13 cellular contexts compared by ENCODE assay signal in genomic region chr20:6718660-6719059, GRCh38. TPM values are rescaled to one million over a fixed set of nuclear protein-coding genes. Genes with fewer than 3 reads are reported as not detected.
DNase-seq lines count a peak whose midpoint lies in the region; ATAC-seq, FAIRE-seq and TF ChIP-seq lines count a peak whose summit lies in the region.
"Had no signal": no experiment of that assay in that cellular context is flagged by ENCODE, and none has a peak within 500 bp of the region (broad histone marks: within the 10 kb centered on the region; RNA-seq: fewer than 3 reads in every experiment).

No MANE protein-coding gene starts in this region.

- ATAC-seq in HG02798 (IDR thresholded peaks at IDR 0.05; ENCODE audit: poor library complexity, unreplicated experiment) (no peak), HG03025 (IDR thresholded peaks at IDR 0.05; ENCODE audit: low FRiP score, unreplicated experiment) (no peak)

- H3K4me3 ChIP-seq in bronchial epithelial cell (ENCODE audit: low read depth, low read length) = no peak overlapping the region
- H3K4me3 ChIP-seq: esophagus muscularis mucosa had no signal

- H3K27me3 ChIP-seq in bronchial epithelial cell (ENCODE audit: control insufficient read depth, insufficient read depth, low read length) = no peaks in the 10 kb centered on the region
- H3K27me3 ChIP-seq: esophagus muscularis mucosa had no signal

- peak; percentile 76 for FAIRE-seq in bronchial epithelial cell (lab: Jason Lieb, UNC)
- no peak for FAIRE-seq in HTR-8/SVneo (lab: Jason Lieb, UNC)
- FAIRE-seq: H54, urothelium cell line had no signal

- H3K36me3 ChIP-seq in bronchial epithelial cell (ENCODE audit: control insufficient read depth, insufficient read depth, low read length) = no peaks in the 10 kb centered on the region
- H3K36me3 ChIP-seq: esophagus muscularis mucosa had no signal

- in situ Hi-C loops in Caki2 (cut with HindIII; ENCODE audit: low pct_unique_long_range_greater_than_20kb, low sequenced_read_pairs) = no loop called here

- peak; percentile 88 for DNase-seq in Caki2 (ENCODE audit: low read depth)
- DNase-seq in NCI-H460 (ENCODE audit: extremely low read depth, low read depth) = peak; percentile 16
- peak; percentile 88 for DNase-seq in bronchial epithelial cell (ENCODE audit: low read depth)
- peak; percentile 98 for DNase-seq in kidney tubule cell (ENCODE audit: low spot score)
- no peak for DNase-seq in DMS114 treated with DMSO at 0.1 percent for 48 hours (lab: John Stamatoyannopoulos, UW; ENCODE audit: unreplicated experiment)
- no peak for DNase-seq in HTR-8/SVneo (ENCODE audit: insufficient read length, low spot score)
- DNase-seq: activated naive CD4-positive, alpha-beta T cell treated with anti-CD3 and anti-CD28 coated beads, Interleukin-2, amount 50 U/mL, for 16 hours; Right ventricle myocardium superior had no signal

- TF ChIP-seq CTCF in bronchial epithelial cell (IDR thresholded peaks at IDR 0.05; ENCODE audit: insufficient read depth, low read length, severe bottlenecking) = no peak

RNA-seq across cellular contexts. Expression of gene BMP2, which starts 48.8 kb away (rescaled TPM):
- 2.6 and 4.3 TPM in 2 replicates for total RNA-seq in Caki2 (2014; rRNA removed; shearing (Covaris generic); ENCODE audit: low replicate concordance)
- 6.6 and 7.1 TPM in 2 replicates for total RNA-seq in NCI-H460 (2014; rRNA removed; shearing (Covaris generic))
- polyA plus RNA-seq in NCI-H460 (2014; cell fraction: nucleus; rRNA removed) = 0.88 and 1.3 TPM in 2 replicates
- total RNA-seq in bronchial epithelial cell = 6.1 and 9.0 TPM in 2 replicates

Comparison
In these comparisons a context has a peak if more than half of its experiments do, and no peak if none do; other contexts are left out.
1. DNase-seq: peak in Caki2 (single experiment), NCI-H460 (single experiment), bronchial epithelial cell (single experiment) and kidney tubule cell (single experiment); none in DMS114 treated with DMSO at 0.1 percent for 48 hours (single experiment) and HTR-8/SVneo (single experiment).